Comparison of ENCODE assay signal across 11 cellular contexts in the genomic region with DNA sequence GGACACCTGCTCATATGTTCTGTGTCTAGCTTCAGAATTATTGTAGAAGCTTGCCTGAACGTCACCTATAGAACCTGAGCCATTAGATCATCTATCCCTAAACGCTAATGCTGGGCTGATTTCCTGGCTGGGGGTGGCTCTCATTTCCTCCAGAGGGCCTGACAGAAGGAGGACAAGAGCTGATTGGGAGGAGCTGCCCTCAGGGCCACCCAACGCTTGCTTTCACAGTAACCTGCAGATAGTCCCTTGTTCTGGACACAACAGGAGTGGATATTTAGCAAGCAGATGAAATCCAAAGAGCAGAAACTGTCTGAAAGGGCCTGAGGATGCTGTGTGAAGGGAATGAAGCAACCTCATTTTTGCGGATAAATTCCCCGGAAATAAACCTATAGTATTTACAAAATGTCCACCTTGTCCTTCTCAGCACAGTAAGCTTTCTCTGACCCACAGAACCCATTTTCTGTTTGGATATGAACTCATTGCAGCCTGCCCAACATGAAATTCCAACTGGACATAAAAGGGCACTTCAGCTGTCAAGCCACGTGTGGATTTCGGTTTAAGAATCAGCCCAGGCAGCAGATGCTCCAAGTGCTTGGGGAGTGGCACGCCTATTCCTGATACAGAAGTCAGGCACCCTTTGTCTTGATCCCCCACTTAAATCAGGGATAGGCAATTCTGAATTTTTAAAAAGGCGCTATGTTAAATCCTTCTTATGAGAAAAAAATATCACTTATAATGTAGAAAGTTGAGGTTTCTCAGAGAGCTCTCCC. TPM values are rescaled to one million over a fixed set of nuclear protein-coding genes. Genes with fewer than 3 reads are reported as not detected.
DNase-seq lines count a peak whose midpoint lies in the region; ATAC-seq and TF ChIP-seq lines count a peak whose summit lies in the region.
"Had no signal": no experiment of that assay in that cellular context is flagged by ENCODE, and none has a peak within 500 bp of the region (broad histone marks: within the 10 kb centered on the region; RNA-seq: fewer than 3 reads in every experiment).

No MANE protein-coding gene starts in this region.

- no peaks in the 10 kb centered on the region for H3K9me3 ChIP-seq in Loucy (ENCODE audit: insufficient read depth, low read depth, low read length)
- no peaks in the 10 kb centered on the region for H3K9me3 ChIP-seq in right cardiac atrium (ENCODE audit: control insufficient read depth, low read length)
- H3K9me3 ChIP-seq: breast epithelium, MG63 had no signal

- DNase-seq in NCI-H82 (lab: John Stamatoyannopoulos, UW), result peak; percentile 93
- no peak for DNase-seq in right cardiac atrium
- no peak for DNase-seq in activated CD8-positive, alpha-beta memory T cell treated with anti-CD3 and anti-CD28 coated beads, Interleukin-2, amount 50 U/mL, for 4 hours
- DNase-seq in OCI-M2 (lab: John Stamatoyannopoulos, UW; ENCODE audit: unreplicated experiment), result no peak
- no peak for DNase-seq in HEK293T (ENCODE audit: extremely low spot score)
- DNase-seq: MG63 had no signal

- H3K4me3 Mint-ChIP-seq in stimulated activated memory B cell treated with anti-CD40 and anti-IgM and Interleukin-4, amounts not matched to agents 10 μg/mL and 1 μg/mL and 100 μg/mL, for 72 hours, result no peak overlapping the region

- H3K4me1 Mint-ChIP-seq in stimulated activated memory B cell treated with anti-CD40 and anti-IgM and Interleukin-4, amounts not matched to agents 10 μg/mL and 1 μg/mL and 100 μg/mL, for 72 hours, result peaks cover 16% of the 10 kb centered on the region

- intact Hi-C loops in right cardiac atrium (cut with DNase I), result loop anchor here (5.0 to 10.0 kb wide), 5 partner anchors 40 to 167 kb away; a partner anchor contains a TSS

- ATAC-seq in right cardiac atrium (no peak), HG02588 (IDR thresholded peaks at IDR 0.05; ENCODE audit: unreplicated experiment) (no peak)
- no peak for ATAC-seq in stimulated activated memory B cell treated with anti-CD40 and anti-IgM and Interleukin-4, amounts not matched to agents 10 μg/mL and 1 μg/mL and 100 μg/mL, for 72 hours

- H3K36me3 Mint-ChIP-seq in stimulated activated memory B cell treated with anti-CD40 and anti-IgM and Interleukin-4, amounts not matched to agents 10 μg/mL and 1 μg/mL and 100 μg/mL, for 72 hours, result no peaks in the 10 kb centered on the region

- H3K27ac ChIP-seq in right cardiac atrium (ENCODE audit: low read length), result peak overlapping the region; percentile 66
- H3K27ac ChIP-seq: VCaP had no signal

- no peaks in the 10 kb centered on the region for H3K36me3 ChIP-seq in Loucy (ENCODE audit: insufficient read depth, low read length)
- H3K36me3 ChIP-seq: breast epithelium, MG63 had no signal

- H3K27me3 Mint-ChIP-seq in stimulated activated memory B cell treated with anti-CD40 and anti-IgM and Interleukin-4, amounts not matched to agents 10 μg/mL and 1 μg/mL and 100 μg/mL, for 72 hours, result no peaks in the 10 kb centered on the region

- H3K9me2 ChIP-seq in Loucy (replicated peaks; ENCODE audit: low read depth, low read length), result no peaks in the 10 kb centered on the region

- WGBS in right cardiac atrium, result 59% methylated on average over 9 of the region's 9 CpGs

- peaks cover 9% of the 10 kb centered on the region for H3K4me1 ChIP-seq in Loucy (ENCODE audit: insufficient read depth, low read length, poor library complexity, severe bottlenecking)
- peaks cover 6% of the 10 kb centered on the region for H3K4me1 ChIP-seq in right cardiac atrium (ENCODE audit: control insufficient read depth, insufficient read depth, low read length)
- H3K4me1 ChIP-seq: breast epithelium had no signal

- CTCF ChIA-PET in HEK293T (lab: Yijun Ruan, JAX), result interaction anchor here (0.5 to 1.7 kb wide), 6 partner anchors 9 to 133 kb away, joined by 3 to 7 read pairs (median 4); a partner anchor contains a TSS

- H3F3A ChIP-seq in Loucy (ENCODE audit: low read depth), result no peaks in the 10 kb centered on the region

- H2AFZ ChIP-seq in Loucy (ENCODE audit: low read length), result no peak overlapping the region

- POLR2A ChIA-PET in HEK293T (lab: Yijun Ruan, JAX), result interaction anchor here (0.9 to 7.2 kb wide), 7 partner anchors 9 to 163 kb away, joined by 3 to 109 read pairs (median 9); a partner anchor contains a TSS

- H3K9ac ChIP-seq in Loucy (ENCODE audit: low read depth, low read length, poor library complexity, severe bottlenecking), result peak overlapping the region; percentile 82

- H3K4me2 ChIP-seq in Loucy (ENCODE audit: low read depth, low read length, poor library complexity, severe bottlenecking), result peak overlapping the region; percentile 76

- H3K79me2 ChIP-seq in Loucy (ENCODE audit: insufficient read depth, low read length), result no peaks in the 10 kb centered on the region

- H3K27me3 ChIP-seq in Loucy (ENCODE audit: insufficient read depth, low read length, poor library complexity, severe bottlenecking) (no peaks in the 10 kb centered on the region), right cardiac atrium (ENCODE audit: control insufficient read depth, insufficient read depth) (no peaks in the 10 kb centered on the region)
- H3K27me3 ChIP-seq: breast epithelium, MG63 had no signal

- TF ChIP-seq CTCF in Loucy (conservative IDR thresholded peaks at IDR 0.05; ENCODE audit: low read length), result no peak

- peak overlapping the region; percentile 88 for H3K27ac Mint-ChIP-seq in stimulated activated memory B cell treated with anti-CD40 and anti-IgM and Interleukin-4, amounts not matched to agents 10 μg/mL and 1 μg/mL and 100 μg/mL, for 72 hours

- H3K9me3 Mint-ChIP-seq in stimulated activated memory B cell treated with anti-CD40 and anti-IgM and Interleukin-4, amounts not matched to agents 10 μg/mL and 1 μg/mL and 100 μg/mL, for 72 hours, result no peaks in the 10 kb centered on the region

- no peaks in the 10 kb centered on the region for H4K20me1 ChIP-seq in Loucy (ENCODE audit: insufficient read depth, low read length, poor library complexity, severe bottlenecking)

- H3K4me3 ChIP-seq in Loucy (ENCODE audit: low read length, poor library complexity, severe bottlenecking), result no peak overlapping the region
- no peak overlapping the region for H3K4me3 ChIP-seq in right cardiac atrium (ENCODE audit: low read length)
- H3K4me3 ChIP-seq: breast epithelium, MG63 had no signal

TF ChIP-seq in HEK293T, 16 proteins besides CTCF, POLR2A, EP300 and RAD21:
- no peak for TF ChIP-seq ARNT (IDR thresholded peaks at IDR 0.05)
- no peak for TF ChIP-seq TARDBP (IDR thresholded peaks at IDR 0.05)
- no peak for TF ChIP-seq NFRKB (IDR thresholded peaks at IDR 0.05)
- no peak for TF ChIP-seq ZNF384 (IDR thresholded peaks at IDR 0.05)
- no peak for TF ChIP-seq LEF1 (IDR thresholded peaks at IDR 0.05; ENCODE audit: borderline replicate concordance)
- TF ChIP-seq FOXM1 (IDR thresholded peaks at IDR 0.05; ENCODE audit: borderline replicate concordance), result no peak
- no peak for TF ChIP-seq BHLHE40 (IDR thresholded peaks at IDR 0.05; ENCODE audit: borderline replicate concordance)
- no peak for TF ChIP-seq FOXA1 (IDR thresholded peaks at IDR 0.05)
- TF ChIP-seq HDGF (IDR thresholded peaks at IDR 0.05; ENCODE audit: borderline replicate concordance), result no peak
- no peak for TF ChIP-seq FOXK2 (IDR thresholded peaks at IDR 0.05)
- no peak for TF ChIP-seq L3MBTL2 (conservative IDR thresholded peaks at IDR 0.05)
- no peak for TF ChIP-seq SP1 (IDR thresholded peaks at IDR 0.05)
- TF ChIP-seq, protein P1, sequence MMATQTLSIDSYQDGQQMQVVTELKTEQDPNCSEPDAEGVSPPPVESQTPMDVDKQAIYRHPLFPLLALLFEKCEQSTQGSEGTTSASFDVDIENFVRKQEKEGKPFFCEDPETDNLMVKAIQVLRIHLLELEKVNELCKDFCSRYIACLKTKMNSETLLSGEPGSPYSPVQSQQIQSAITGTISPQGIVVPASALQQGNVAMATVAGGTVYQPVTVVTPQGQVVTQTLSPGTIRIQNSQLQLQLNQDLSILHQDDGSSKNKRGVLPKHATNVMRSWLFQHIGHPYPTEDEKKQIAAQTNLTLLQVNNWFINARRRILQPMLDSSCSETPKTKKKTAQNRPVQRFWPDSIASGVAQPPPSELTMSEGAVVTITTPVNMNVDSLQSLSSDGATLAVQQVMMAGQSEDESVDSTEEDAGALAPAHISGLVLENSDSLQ (IDR thresholded peaks at IDR 0.05), result no peak
- no peak for TF ChIP-seq SUZ12 (IDR thresholded peaks at IDR 0.05)
- no peak for TF ChIP-seq CTBP1 (IDR thresholded peaks at IDR 0.05; ENCODE audit: borderline replicate concordance)
- TF ChIP-seq ELF4 (IDR thresholded peaks at IDR 0.05), result no peak

RNA-seq across cellular contexts. Expression of a gene that starts 32.8 kb away (rescaled TPM):
- total RNA-seq in right cardiac atrium, result 10 to 100 TPM; 34.2 to 71.7 (median 66.7) TPM
- polyA plus RNA-seq in right cardiac atrium, result 106 TPM

RNA-seq across cellular contexts. Expression of a gene that starts 43.2 kb away (rescaled TPM):
- 100 to 1,000 TPM in 2 of 4 donors, 10 to 100 TPM in 2; 75.6 to 136 (median 112) TPM for total RNA-seq in right cardiac atrium
- 149 TPM for polyA plus RNA-seq in right cardiac atrium
